8 cellular contexts compared by ENCODE assay signal in genomic region chr6:79234150-79235022, GRCh38. TPM values are rescaled to one million over a fixed set of nuclear protein-coding genes. Genes with fewer than 3 reads are reported as not detected.
DNase-seq lines count a peak whose midpoint lies in the region; ATAC-seq and TF ChIP-seq lines count a peak whose summit lies in the region.

TSS of gene HMGN3 (minus strand) at chr6:79234682.

- TF ChIP-seq CTCF in colonic mucosa (IDR thresholded peaks at IDR 0.05), result no peak

- TF ChIP-seq POLR2A in GM19193 (IDR thresholded peaks at IDR 0.05; ENCODE audit: extremely low read depth, insufficient read depth, insufficient read length), result peak; percentile 87

- no peaks in the 10 kb centered on the region for H3K27me3 ChIP-seq in colonic mucosa

- H3K27ac ChIP-seq in colonic mucosa, result peak within 1 kb of the TSS; percentile 83

- no peaks in the 10 kb centered on the region for H3K36me3 ChIP-seq in colonic mucosa

- H3K9ac ChIP-seq in colonic mucosa (ENCODE audit: low read depth in 2 of 2, low read length in 2 of 2), result peak within 1 kb of the TSS; percentile 75 to 83

- H3K4me3 ChIP-seq in colonic mucosa, result peak within 1 kb of the TSS; percentile 63

- intact Hi-C loops in colonic mucosa (cut with DNase I), result loop anchor here (5.0 to 10.0 kb wide), 2 partner anchors 157 to 310 kb away; partner anchors contain the start of gene PHIP

- DNase-seq in Ammon's horn (ENCODE audit: low spot score) (peak; percentile 96), NCI-H510A treated with DMSO at 0.1 percent for 48 hours (lab: John Stamatoyannopoulos, UW) (peak; percentile 90), colonic mucosa (peak; percentile 95), kidney tubule cell (ENCODE audit: low spot score) (peak; percentile 96)
- peak; percentile 95 for DNase-seq in activated CD4-positive, alpha-beta T cell treated with anti-CD3 and anti-CD28 coated beads for 48 hours
- DNase-seq in stimulated activated CD4-positive, alpha-beta T cell treated with anti-CD3 and anti-CD28 coated beads, Interleukin-1b, Interleukin-23, amount 100 ng/mL, for 24 hours (ENCODE audit: low read depth in 4 of 4, low spot score in 1 of 4), result peak; percentile 69 to 86 (median 79)

- no peaks in the 10 kb centered on the region for H3K9me3 ChIP-seq in colonic mucosa

- no peaks in the 10 kb centered on the region for H3K4me1 ChIP-seq in colonic mucosa

- peak; percentile 96 for ATAC-seq in HG03439 (IDR thresholded peaks at IDR 0.05; ENCODE audit: unreplicated experiment)

RNA-seq across cellular contexts. Expression of gene HMGN3, which starts in this region (rescaled TPM):
- total RNA-seq in colonic mucosa, result 10 to 100 TPM; 30.3 to 31.0 TPM

Comparison
In these comparisons a context has a peak if more than half of its experiments do, and no peak if none do; other contexts are left out.
1. Peak in every context shown above with its lines: DNase-seq, ATAC-seq, H3K4me3 ChIP-seq and H3K27ac ChIP-seq.